21 cellular contexts compared by ENCODE assay signal in genomic region chr1:93395195-93395594, GRCh38. TPM values are rescaled to one million over a fixed set of nuclear protein-coding genes. Genes with fewer than 3 reads are reported as not detected.
DNase-seq lines count a peak whose midpoint lies in the region; ATAC-seq lines count a peak whose summit lies in the region.
"Had no signal": no experiment of that assay in that cellular context is flagged by ENCODE, and none has a peak within 500 bp of the region (broad histone marks: within the 10 kb centered on the region; RNA-seq: fewer than 3 reads in every experiment).

No MANE protein-coding gene starts in this region.

- H3K4me1 ChIP-seq in mesendoderm (ENCODE audit: control insufficient read depth, low read depth, low read length), result no peaks in the 10 kb centered on the region
- H3K4me1 ChIP-seq: SJCRH30 had no signal

- H2BK120ac ChIP-seq in mesendoderm (ENCODE audit: low read depth, low read length), result no peak overlapping the region

- no peaks in the 10 kb centered on the region for H3K36me3 ChIP-seq in mesendoderm (ENCODE audit: control insufficient read depth, insufficient read depth, low read length)
- H3K36me3 ChIP-seq: BLaER1 treated with 17β-estradiol and CSF1 and Interleukin-3, amounts not matched to agents 10 nM and 100 nM; SJCRH30 had no signal

- H2AK5ac ChIP-seq in mesendoderm (ENCODE audit: low read length), result no peak overlapping the region

- no peak overlapping the region for H3K4ac ChIP-seq in mesendoderm (ENCODE audit: low read depth, low read length)

- no peak overlapping the region for H3K56ac ChIP-seq in mesendoderm (ENCODE audit: low read length)

- H3K27ac ChIP-seq in mesendoderm (ENCODE audit: low read depth, low read length), result no peak overlapping the region
- H3K27ac ChIP-seq: BLaER1 treated with 17β-estradiol and CSF1 and Interleukin-3, amounts not matched to agents 10 nM and 100 nM; RWPE1; SJCRH30 had no signal

- H3K79me1 ChIP-seq in mesendoderm (ENCODE audit: low read length), result no peaks in the 10 kb centered on the region

- H3K4me3 ChIP-seq in mesendoderm (ENCODE audit: low read length), result no peak overlapping the region
- H3K4me3 ChIP-seq: BLaER1 treated with 17β-estradiol and CSF1 and Interleukin-3, amounts not matched to agents 10 nM and 100 nM; GM23338; SJCRH30 had no signal

- H4K5ac ChIP-seq in mesendoderm (ENCODE audit: low read length), result no peak overlapping the region

- H2BK5ac ChIP-seq in mesendoderm (ENCODE audit: low read length), result no peak overlapping the region

- ATAC-seq in esophagus mucosa, result peak; percentile 31
- no peak for ATAC-seq in HG03520 (IDR thresholded peaks at IDR 0.05; ENCODE audit: unreplicated experiment)
- ATAC-seq: GM23338, PC-3 had no signal

- no peak overlapping the region for H3K9ac ChIP-seq in mesendoderm (ENCODE audit: low read length)
- H3K9ac ChIP-seq: BLaER1 treated with 17β-estradiol and CSF1 and Interleukin-3, amounts not matched to agents 10 nM and 100 nM had no signal

- WGBS in mesendoderm (ENCODE audit: extremely low coverage, insufficient coverage, low lambda C conversion rate), result no CpG with 5 or more reads among the region's 1 CpG

- no peaks in the 10 kb centered on the region for H3K27me3 ChIP-seq in mesendoderm (ENCODE audit: insufficient read depth, low read length, poor library complexity)
- H3K27me3 ChIP-seq: BLaER1 treated with 17β-estradiol and CSF1 and Interleukin-3, amounts not matched to agents 10 nM and 100 nM; SJCRH30 had no signal

- no peak overlapping the region for H3K23ac ChIP-seq in mesendoderm (ENCODE audit: low read length)

- H3K79me2 ChIP-seq in mesendoderm (ENCODE audit: control insufficient read depth, insufficient read depth, low read length), result no peaks in the 10 kb centered on the region

- DNase-seq in EH (ENCODE audit: low read depth) (peak; percentile 12), NCI-H226 (peak; percentile 84), mesendoderm (peak; percentile 60), epidermal melanocyte (ENCODE audit: insufficient read length, low spot score) (no peak), NCI-H2171 treated with DMSO at 0.1 percent for 48 hours (lab: John Stamatoyannopoulos, UW) (no peak)
- DNase-seq in stimulated activated CD4-positive, alpha-beta T cell treated with anti-CD3 and anti-CD28 coated beads, Interleukin-4, amount 100 ng/mL, for 1 hour, result no peak
- DNase-seq: CD8-positive, alpha-beta memory T cell; DMS79 treated with DMSO at 0.1 percent for 48 hours; GF-D8; Kasumi-1; NCI-H1930; NCI-H2171; NCI-H510A; NCI-H82; SJCRH30 had no signal

- no peak overlapping the region for H3K4me2 ChIP-seq in mesendoderm (ENCODE audit: low read length)
- H3K4me2 ChIP-seq: BLaER1 treated with 17β-estradiol and CSF1 and Interleukin-3, amounts not matched to agents 10 nM and 100 nM; GM23338 had no signal

- H4K8ac ChIP-seq in mesendoderm (ENCODE audit: low read depth, low read length), result no peak overlapping the region

- no peak overlapping the region for H3K18ac ChIP-seq in mesendoderm (ENCODE audit: low read length)

- no peak overlapping the region for H2BK15ac ChIP-seq in mesendoderm (replicated peaks; ENCODE audit: low read depth)

RNA-seq across cellular contexts. Expression of gene DR1, which starts 49.5 kb away (rescaled TPM):
- 42.9 TPM for total RNA-seq in esophagus mucosa
- 40.7 TPM for polyA plus RNA-seq in mesendoderm (2013, experiment 1 of 2)
- 39.8 TPM for polyA plus RNA-seq in mesendoderm (2013, experiment 2 of 2)

RNA-seq across cellular contexts. Expression of gene FNBP1L, which starts 52.7 kb away (rescaled TPM):
- total RNA-seq in esophagus mucosa, result 8.5 TPM
- 88.1 TPM for polyA plus RNA-seq in mesendoderm (2013, experiment 1 of 2)
- polyA plus RNA-seq in mesendoderm (2013, experiment 2 of 2), result 89.2 TPM

Comparison
In these comparisons a context has a peak if more than half of its experiments do, and no peak if none do; other contexts are left out.
1. DNase-seq: peak in EH (single experiment), NCI-H226 (single experiment) and mesendoderm (single experiment); none in epidermal melanocyte (single experiment), NCI-H2171 treated with DMSO at 0.1 percent for 48 hours (single experiment) and stimulated activated CD4-positive, alpha-beta T cell treated with anti-CD3 and anti-CD28 coated beads, Interleukin-4, amount 100 ng/mL, for 1 hour (single experiment).